ENCODE assay signal across 8 cellular contexts in genomic region chr6:99151634-99152344, GRCh38.
DNase-seq lines count a peak whose midpoint lies in the region; ATAC-seq, FAIRE-seq and TF ChIP-seq lines count a peak whose summit lies in the region.

No MANE protein-coding gene starts in this region.

- 44 to 49% (median 44%) methylated on average over 11 of the region's 11 CpGs for WGBS in adrenal gland, 4 donors
- 9% methylated on average over 11 of the region's 11 CpGs for WGBS in HepG2 (ENCODE audit: low lambda C conversion rate)

- H3K27ac ChIP-seq in adrenal gland (no peak overlapping the region), HepG2 (ENCODE audit: extremely low read length, insufficient read depth, low read length) (no peak overlapping the region), tibial artery (no peak overlapping the region)

- DNase-seq in D341Med (ENCODE audit: low spot score) (peak; percentile 74), NCI-H526 (lab: John Stamatoyannopoulos, UW) (peak; percentile 53 to 65), adrenal gland (peak in 6 of 7 donors; percentile 14 to 51 (median 34)), HepG2 (ENCODE audit: low spot score) (peak; percentile 23), tibial artery (no peak), DMS153 treated with DMSO at 0.1 percent for 48 hours (lab: John Stamatoyannopoulos, UW; ENCODE audit: unreplicated experiment) (no peak)

- ATAC-seq in GM18868 (IDR thresholded peaks at IDR 0.05; ENCODE audit: unreplicated experiment) (peak; percentile 96), HG02973 (IDR thresholded peaks at IDR 0.05; ENCODE audit: unreplicated experiment) (peak; percentile 97), HepG2 (peak; percentile 98)

- no peaks in the 10 kb centered on the region for H4K20me1 ChIP-seq in HepG2 (ENCODE audit: insufficient read depth, low read length)

- no peak for TF ChIP-seq RAD21 in HepG2 (CRISPR knock-in tag; IDR thresholded peaks at IDR 0.05)

- CTCF ChIA-PET in HepG2 (lab: Yijun Ruan, JAX; ENCODE audit: low intra/inter-chr PET ratio, low total read pairs) = no interaction called here

- intact Hi-C loops in adrenal gland (cut with DNase I) (no loop called here), HepG2 (cut with micrococcal nuclease; ENCODE audit: unreplicated experiment) (loop anchor here (2.0 kb wide), 1 partner anchor 91 kb away; no protein-coding TSS in a partner anchor), tibial artery (cut with DNase I; ENCODE audit: low total_unique reads) (no loop called here)

- no peak for TF ChIP-seq POLR2A in adrenal gland (IDR thresholded peaks at IDR 0.05)
- TF ChIP-seq POLR2A in HepG2 (IDR thresholded peaks at IDR 0.05; ENCODE audit: insufficient read depth in 1 of 2, low read depth in 2 of 2, low read length in 2 of 2) = no peak

- POLR2A ChIA-PET in HepG2 (lab: Yijun Ruan, JAX) = no interaction called here

- FAIRE-seq in HepG2 (lab: Jason Lieb, UNC) = peak; percentile 70

- H3K79me2 ChIP-seq in HepG2 (ENCODE audit: insufficient read depth, low read length) = no peaks in the 10 kb centered on the region

- no peaks in the 10 kb centered on the region for H3K27me3 ChIP-seq in adrenal gland
- H3K27me3 ChIP-seq in HepG2 (ENCODE audit: control insufficient read depth in 1 of 2, insufficient read depth in 2 of 2, low read length in 2 of 2) = no peaks in the 10 kb centered on the region
- peaks cover 0 to 2% of the 10 kb centered on the region in 2 donors for H3K27me3 ChIP-seq in tibial artery

- in situ Hi-C loops in HepG2 (cut with HindIII; ENCODE audit: extremely low pct_ligation_motif_present, low pct_unique_long_range_greater_than_20kb) = loop anchor here (5.0 kb wide), 1 partner anchor 91 kb away; no protein-coding TSS in a partner anchor

- H2AFZ ChIP-seq in HepG2 (ENCODE audit: low read length) = no peak overlapping the region

- BruUV-seq in HepG2 (replicated peaks; lab: Mats Ljungman, UMichigan) = no TSS peak

- H3K9ac ChIP-seq in HepG2 (ENCODE audit: insufficient read depth, low read depth, low read length) = no peak overlapping the region

- H3K4me2 ChIP-seq in HepG2 (ENCODE audit: low read depth, low read length) = no peak overlapping the region

- H3K9me3 ChIP-seq in adrenal gland (replicated peaks in 1 of 3) (no peaks in the 10 kb centered on the region), HepG2 (ENCODE audit: low read length) (no peaks in the 10 kb centered on the region), tibial artery (no peaks in the 10 kb centered on the region)

- no peak overlapping the region for H3K4me3 ChIP-seq in adrenal gland
- H3K4me3 ChIP-seq in HepG2 (replicated peaks in 1 of 3; ENCODE audit: insufficient read depth in 1 of 3, low read depth in 2 of 3, low read length in 3 of 3) = no peak overlapping the region
- H3K4me3 ChIP-seq in tibial artery = no peak overlapping the region

- H3K36me3 ChIP-seq in adrenal gland (replicated peaks in 1 of 2) = no peaks in the 10 kb centered on the region
- no peaks in the 10 kb centered on the region for H3K36me3 ChIP-seq in HepG2 (replicated peaks in 1 of 2; ENCODE audit: control insufficient read depth in 1 of 2, insufficient read depth in 2 of 2, low read length in 2 of 2)
- no peaks in the 10 kb centered on the region for H3K36me3 ChIP-seq in tibial artery

- peak in 4 of 6 experiments; percentile 15 to 42 (median 30) for TF ChIP-seq CTCF in adrenal gland (IDR thresholded peaks at IDR 0.05)
- peak; percentile 73 for TF ChIP-seq CTCF in HepG2 (CRISPR knock-in tag; IDR thresholded peaks at IDR 0.05)
- no peak for TF ChIP-seq CTCF in tibial artery (IDR thresholded peaks at IDR 0.05)

- no peaks in the 10 kb centered on the region for H3K4me1 ChIP-seq in adrenal gland (replicated peaks in 1 of 2)
- no peaks in the 10 kb centered on the region for H3K4me1 ChIP-seq in HepG2 (ENCODE audit: insufficient read depth, low read length)
- H3K4me1 ChIP-seq in tibial artery = no peaks in the 10 kb centered on the region

- TF ChIP-seq EP300 in HepG2 (IDR thresholded peaks at IDR 0.05; ENCODE audit: low read depth in 2 of 2, low read length in 2 of 2) (no peak), HepG2 (CRISPR knock-in tag; IDR thresholded peaks at IDR 0.05; ENCODE audit: borderline replicate concordance) (no peak)

TF ChIP-seq in HepG2, 621 proteins besides CTCF, POLR2A, EP300 and RAD21:
- TF ChIP-seq ARID3A (IDR thresholded peaks at IDR 0.05; ENCODE audit: low read depth, low read length) = no peak
- no peak for TF ChIP-seq HINFP (CRISPR knock-in tag; IDR thresholded peaks at IDR 0.05; ENCODE audit: low read depth)
- TF ChIP-seq STAG1 (CRISPR knock-in tag; IDR thresholded peaks at IDR 0.05) = peak; percentile 24; the same call in 1 of the 2 replicates
- peak; percentile 62 for TF ChIP-seq XRCC5 (optimal IDR thresholded peaks at IDR 0.05; ENCODE audit: low read length)
- no peak for TF ChIP-seq IRF1 (CRISPR knock-in tag; IDR thresholded peaks at IDR 0.05; ENCODE audit: low read depth)
- no peak for TF ChIP-seq ZNF816 (CRISPR knock-in tag; IDR thresholded peaks at IDR 0.05; ENCODE audit: borderline replicate concordance)
- TF ChIP-seq MAFF (IDR thresholded peaks at IDR 0.05; ENCODE audit: low read depth, low read length) = no peak

Comparison
In these comparisons a context has a peak if more than half of its experiments do, and no peak if none do; other contexts are left out.
1. DNase-seq: peak in D341Med (single experiment), NCI-H526 (2 of 2), adrenal gland (6 of 7) and HepG2 (single experiment); none in tibial artery (0 of 2) and DMS153 treated with DMSO at 0.1 percent for 48 hours (single experiment).
2. CTCF ChIP-seq: peak in adrenal gland (4 of 6) and HepG2 (single experiment); none in tibial artery (0 of 2).
3. Peak in every context shown above with its lines, with median percentiles within 50 percentile points of each other: ATAC-seq.